17 cellular contexts compared by ENCODE assay signal in the genomic region with DNA sequence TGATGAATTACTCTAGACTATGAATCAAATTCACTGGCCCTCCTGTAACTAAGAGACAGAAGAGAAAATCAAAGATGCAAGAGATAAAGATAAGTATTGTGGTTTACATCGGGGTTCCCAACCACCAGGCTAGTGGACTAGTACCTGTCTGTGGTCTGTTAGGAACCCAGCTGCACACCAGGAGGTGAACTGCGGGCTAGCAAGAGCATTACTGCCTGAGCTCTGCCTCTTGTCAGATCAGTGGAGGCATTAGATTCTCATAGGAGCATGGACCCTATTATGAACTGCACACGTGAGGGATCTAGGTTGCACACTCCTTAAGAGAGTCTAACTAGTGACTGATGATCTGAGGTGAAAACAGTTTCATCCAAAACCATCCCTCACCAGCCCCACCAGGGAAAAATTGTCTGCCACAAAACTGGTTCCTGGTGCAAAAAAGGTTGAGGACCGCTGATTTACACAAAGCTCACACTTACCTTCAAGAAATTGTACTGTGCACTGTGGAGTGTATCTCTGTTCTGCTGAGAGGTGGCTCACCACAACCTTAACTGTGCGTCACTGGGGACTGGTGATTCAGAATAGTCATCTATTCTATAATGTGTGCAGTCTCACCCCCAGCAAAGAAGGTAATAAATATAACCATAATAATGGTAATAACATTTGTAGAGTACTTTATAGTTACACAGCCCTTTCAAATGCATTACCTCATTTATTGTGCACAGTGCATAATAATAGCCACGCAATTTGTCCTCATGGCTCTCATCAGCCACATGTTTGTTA. TPM values are rescaled to one million over a fixed set of nuclear protein-coding genes. Genes with fewer than 3 reads are reported as not detected.
DNase-seq lines count a peak whose midpoint lies in the region; ATAC-seq, FAIRE-seq and TF ChIP-seq lines count a peak whose summit lies in the region.
"Had no signal": no experiment of that assay in that cellular context is flagged by ENCODE, and none has a peak within 500 bp of the region (broad histone marks: within the 10 kb centered on the region; RNA-seq: fewer than 3 reads in every experiment).

No MANE protein-coding gene starts in this region.

- no peaks in the 10 kb centered on the region for H3K27me3 ChIP-seq in neural progenitor cell

- no peak overlapping the region for H3K4me3 Mint-ChIP-seq in activated CD4-positive, alpha-beta T cell treated with anti-CD3 and anti-CD28 coated beads for 36 hours
- H3K4me3 Mint-ChIP-seq in neural progenitor cell: no peak overlapping the region
- H3K4me3 Mint-ChIP-seq: naive B cell had no signal

- peak; percentile 77 for ATAC-seq in activated CD4-positive, alpha-beta T cell treated with anti-CD3 and anti-CD28 coated beads for 36 hours
- peak; percentile 78 for ATAC-seq in HG02870 (IDR thresholded peaks at IDR 0.05; ENCODE audit: unreplicated experiment)
- ATAC-seq: K562 had no signal

- H3K9me3 ChIP-seq in neural progenitor cell (ENCODE audit: low read depth): no peaks in the 10 kb centered on the region

- peaks cover 16% of the 10 kb centered on the region for H3K4me1 Mint-ChIP-seq in activated CD4-positive, alpha-beta T cell treated with anti-CD3 and anti-CD28 coated beads for 36 hours
- H3K4me1 Mint-ChIP-seq in neural progenitor cell: peaks cover 5% of the 10 kb centered on the region

- no peak overlapping the region for H3K27ac ChIP-seq in neural progenitor cell

- intact Hi-C loops in activated CD4-positive, alpha-beta T cell treated with anti-CD3 and anti-CD28 coated beads for 36 hours (cut with DNase I, micrococcal nuclease): no loop called here

- no peak overlapping the region for H3K9ac ChIP-seq in neural progenitor cell

- H3K9me3 Mint-ChIP-seq in activated CD4-positive, alpha-beta T cell treated with anti-CD3 and anti-CD28 coated beads for 36 hours (ENCODE audit: low read depth): peaks cover 5% of the 10 kb centered on the region
- no peaks in the 10 kb centered on the region for H3K9me3 Mint-ChIP-seq in neural progenitor cell

- peaks cover 10% of the 10 kb centered on the region for H3K4me1 ChIP-seq in neural progenitor cell

- no peak overlapping the region for H3K4me2 ChIP-seq in neural progenitor cell

- no peak overlapping the region for H3K4me3 ChIP-seq in neural progenitor cell
- H3K4me3 ChIP-seq: K562 had no signal

- H4K20me1 ChIP-seq in neural progenitor cell (ENCODE audit: low read depth): no peaks in the 10 kb centered on the region

- DNase-seq in activated CD4-positive, alpha-beta T cell treated with anti-CD3 and anti-CD28 coated beads for 36 hours: no peak
- no peak for DNase-seq in activated CD4-positive, alpha-beta T cell treated with anti-CD3 and anti-CD28 coated beads, Interleukin-2, amount 50 U/mL, for 1 hour
- DNase-seq in RCC 7860 (ENCODE audit: low spot score): peak; percentile 34
- no peak for DNase-seq in neural progenitor cell (ENCODE audit: low spot score)
- no peak for DNase-seq in NCI-H128 (lab: John Stamatoyannopoulos, UW; ENCODE audit: unreplicated experiment)
- DNase-seq in C1 segment of cervical spinal cord (lab: John Stamatoyannopoulos, UW): no peak
- no peak for DNase-seq in NCI-H510A (lab: John Stamatoyannopoulos, UW)
- DNase-seq: activated CD8-positive, alpha-beta memory T cell treated with anti-CD3 and anti-CD28 coated beads, Interleukin-2, amount 50 U/mL, for 48 hours; CD8-positive, alpha-beta memory T cell; cerebellar nuclear complex; foreskin fibroblast; naive B cell; NCI-H1436 treated with DMSO at 0.1 percent for 48 hours; NCI-H446 treated with DMSO at 0.1 percent for 48 hours had no signal

- no peak for FAIRE-seq in RCC 7860 (lab: Jason Lieb, UNC)
- FAIRE-seq: K562 had no signal

- TF ChIP-seq CTCF in neural progenitor cell (IDR thresholded peaks at IDR 0.05): no peak

- H3F3A ChIP-seq in neural progenitor cell (ENCODE audit: low read depth): no peaks in the 10 kb centered on the region

- H3K36me3 Mint-ChIP-seq in activated CD4-positive, alpha-beta T cell treated with anti-CD3 and anti-CD28 coated beads for 36 hours (ENCODE audit: low read depth): peaks cover 2% of the 10 kb centered on the region
- H3K36me3 Mint-ChIP-seq in neural progenitor cell: no peaks in the 10 kb centered on the region

- H3K36me3 ChIP-seq in neural progenitor cell: no peaks in the 10 kb centered on the region

- CTCF ChIA-PET in activated CD4-positive, alpha-beta T cell treated with anti-CD3 and anti-CD28 coated beads for 36 hours (lab: Charles Lee): interaction anchor here (1.5 kb wide), 1 partner anchor 8 kb away, joined by 3 read pairs; no protein-coding TSS in a partner anchor

- POLR2A ChIA-PET in activated CD4-positive, alpha-beta T cell treated with anti-CD3 and anti-CD28 coated beads for 36 hours (lab: Charles Lee): interaction anchor here (1.4 kb wide), 1 partner anchor 23 kb away, joined by 3 read pairs; no protein-coding TSS in a partner anchor

- H3K27me3 Mint-ChIP-seq in activated CD4-positive, alpha-beta T cell treated with anti-CD3 and anti-CD28 coated beads for 36 hours: no peaks in the 10 kb centered on the region
- peaks cover 2% of the 10 kb centered on the region for H3K27me3 Mint-ChIP-seq in neural progenitor cell (ENCODE audit: insufficient read depth, low read depth)
- H3K27me3 Mint-ChIP-seq: CD8-positive, alpha-beta memory T cell; naive B cell had no signal

- no peaks in the 10 kb centered on the region for H3K79me2 ChIP-seq in neural progenitor cell (ENCODE audit: low read depth)

- no peak overlapping the region for H3K27ac Mint-ChIP-seq in activated CD4-positive, alpha-beta T cell treated with anti-CD3 and anti-CD28 coated beads for 36 hours
- H3K27ac Mint-ChIP-seq in neural progenitor cell: no peak overlapping the region

- H2AFZ ChIP-seq in neural progenitor cell (replicated peaks): peak overlapping the region; percentile 19

RNA-seq across cellular contexts. Expression of gene DUSP10, which starts 59.1 kb away (rescaled TPM):
- total RNA-seq in activated CD4-positive, alpha-beta T cell treated with anti-CD3 and anti-CD28 coated beads for 36 hours: 1 to 10 TPM; 7.3 to 9.2 TPM
- total RNA-seq in neural progenitor cell (ENCODE audit: low replicate concordance): 2.4 and 2.6 TPM in 2 replicates
- total RNA-seq: G401 had no signal
